Comparison of ENCODE assay signal across 10 cellular contexts in genomic region chr6:15305496-15305895, GRCh38. TPM values are rescaled to one million over a fixed set of nuclear protein-coding genes. Genes with fewer than 3 reads are reported as not detected.
DNase-seq lines count a peak whose midpoint lies in the region; ATAC-seq and TF ChIP-seq lines count a peak whose summit lies in the region.
"Had no signal": no experiment of that assay in that cellular context is flagged by ENCODE, and none has a peak within 500 bp of the region (broad histone marks: within the 10 kb centered on the region; RNA-seq: fewer than 3 reads in every experiment).

No MANE protein-coding gene starts in this region.

- no peaks in the 10 kb centered on the region for H3K27me3 Mint-ChIP-seq in naive thymus-derived CD4-positive, alpha-beta T cell

- no peaks in the 10 kb centered on the region for H3K27me3 ChIP-seq in Loucy (ENCODE audit: insufficient read depth, low read length, poor library complexity, severe bottlenecking)
- no peaks in the 10 kb centered on the region for H3K27me3 ChIP-seq in naive thymus-derived CD4-positive, alpha-beta T cell (ENCODE audit: control insufficient read depth in 2 of 2, insufficient read depth in 2 of 2, low read length in 2 of 2)

- peaks cover 68 to 86% (median 76%) of the 10 kb centered on the region in 7 donors for H3K4me1 Mint-ChIP-seq in naive thymus-derived CD4-positive, alpha-beta T cell

- H3K36me3 ChIP-seq in Loucy (ENCODE audit: insufficient read depth, low read length): peaks cover 27% of the 10 kb centered on the region; the same call in 1 of the 2 replicates
- no peaks in the 10 kb centered on the region for H3K36me3 ChIP-seq in naive thymus-derived CD4-positive, alpha-beta T cell (ENCODE audit: control insufficient read depth in 2 of 3, insufficient read depth in 3 of 3, low read length in 3 of 3)

- peaks cover 100% of the 10 kb centered on the region for H3K79me2 ChIP-seq in Loucy (ENCODE audit: insufficient read depth, low read length)

- DNase-seq in naive thymus-derived CD4-positive, alpha-beta T cell: no peak
- DNase-seq in epidermal melanocyte (ENCODE audit: insufficient read length, low spot score) (no peak), occipital lobe (lab: John Stamatoyannopoulos, UW) (no peak), left colon (no peak)
- DNase-seq: NCI-H446 had no signal

- H3K9me3 ChIP-seq in Loucy (ENCODE audit: insufficient read depth, low read depth, low read length): no peaks in the 10 kb centered on the region
- no peaks in the 10 kb centered on the region for H3K9me3 ChIP-seq in naive thymus-derived CD4-positive, alpha-beta T cell (ENCODE audit: control insufficient read depth in 2 of 3, low read length in 3 of 3)

- H3K9ac ChIP-seq in Loucy (ENCODE audit: low read depth, low read length, poor library complexity, severe bottlenecking): no peak overlapping the region

- no peak overlapping the region for H2AFZ ChIP-seq in Loucy (ENCODE audit: low read length)

- CTCF ChIA-PET in naive thymus-derived CD4-positive, alpha-beta T cell (lab: Charles Lee): no interaction called here

- no peaks in the 10 kb centered on the region for H3K9me2 ChIP-seq in Loucy (replicated peaks; ENCODE audit: low read depth, low read length)

- peaks cover 74% of the 10 kb centered on the region for H3K4me1 ChIP-seq in Loucy (ENCODE audit: insufficient read depth, low read length, poor library complexity, severe bottlenecking)
- H3K4me1 ChIP-seq in naive thymus-derived CD4-positive, alpha-beta T cell (ENCODE audit: control insufficient read depth in 2 of 2, insufficient read depth in 2 of 2, low read length in 2 of 2): peaks cover 15 to 26% of the 10 kb centered on the region in 2 donors

- ATAC-seq in GM18861 (IDR thresholded peaks at IDR 0.05; ENCODE audit: unreplicated experiment) (peak; percentile 37), GM21737 (IDR thresholded peaks at IDR 0.05; ENCODE audit: unreplicated experiment) (peak; percentile 42), GM21367 (IDR thresholded peaks at IDR 0.05; ENCODE audit: unreplicated experiment) (no peak), left colon (no peak)
- peak; percentile 39 for ATAC-seq in naive thymus-derived CD4-positive, alpha-beta T cell

- H3K4me3 Mint-ChIP-seq in naive thymus-derived CD4-positive, alpha-beta T cell: peak overlapping the region in 6 of 10 donors; percentile 14 to 59 (median 37)

- no peak overlapping the region for H3K27ac ChIP-seq in naive thymus-derived CD4-positive, alpha-beta T cell (ENCODE audit: low read depth, low read length)
- H3K27ac ChIP-seq: epithelial cell of prostate had no signal

- peaks cover 90% of the 10 kb centered on the region for H4K20me1 ChIP-seq in Loucy (ENCODE audit: insufficient read depth, low read length, poor library complexity, severe bottlenecking)

- peaks cover 0 to 12% (median 6%) of the 10 kb centered on the region in 5 donors for H3K36me3 Mint-ChIP-seq in naive thymus-derived CD4-positive, alpha-beta T cell

- TF ChIP-seq CTCF in Loucy (conservative IDR thresholded peaks at IDR 0.05; ENCODE audit: low read length): no peak

- H3K4me3 ChIP-seq in Loucy (ENCODE audit: low read length, poor library complexity, severe bottlenecking): no peak overlapping the region
- no peak overlapping the region for H3K4me3 ChIP-seq in naive thymus-derived CD4-positive, alpha-beta T cell (ENCODE audit: low read length)

- no peaks in the 10 kb centered on the region for H3F3A ChIP-seq in Loucy (ENCODE audit: low read depth)

- H3K4me2 ChIP-seq in Loucy (ENCODE audit: low read depth, low read length, poor library complexity, severe bottlenecking): peak overlapping the region; percentile 22

- POLR2A ChIA-PET in naive thymus-derived CD4-positive, alpha-beta T cell (lab: Charles Lee): interaction anchor here (0.8 kb wide), 1 partner anchor 66 kb away, joined by 4 read pairs; no protein-coding TSS in a partner anchor

- intact Hi-C loops in naive thymus-derived CD4-positive, alpha-beta T cell (cut with micrococcal nuclease): loop anchor here in 1 of 2 donors (1.0 kb wide), 1 partner anchor 9 kb away; no protein-coding TSS in a partner anchor
- intact Hi-C loops in left colon (cut with DNase I, micrococcal nuclease): no loop called here

- no peaks in the 10 kb centered on the region for H3K9me3 Mint-ChIP-seq in naive thymus-derived CD4-positive, alpha-beta T cell

- H3K27ac Mint-ChIP-seq in naive thymus-derived CD4-positive, alpha-beta T cell: peak overlapping the region in 8 of 9 donors; percentile 19 to 78 (median 64)

RNA-seq across cellular contexts. Expression of gene JARID2, which starts 59.6 kb away (rescaled TPM):
- 10 to 100 TPM; 23.4 to 39.6 (median 29.9) TPM for total RNA-seq in naive thymus-derived CD4-positive, alpha-beta T cell
- polyA plus RNA-seq in naive thymus-derived CD4-positive, alpha-beta T cell: 10 to 100 TPM in 1 of 2 donors, 1 to 10 TPM in 1; 6.9 to 13.9 TPM
- total RNA-seq in occipital lobe (18.6 TPM), left colon (10 to 100 TPM in 1 of 2 donors, 1 to 10 TPM in 1; 10.0 to 11.2 TPM)

Comparison
In these comparisons a context has a peak if more than half of its experiments do, and no peak if none do; other contexts are left out.
1. ATAC-seq: peak in GM18861 (single experiment), GM21737 (single experiment) and naive thymus-derived CD4-positive, alpha-beta T cell (single experiment); none in GM21367 (single experiment) and left colon (single experiment).